Comparison of ENCODE assay signal across 27 cellular contexts in the genomic region with DNA sequence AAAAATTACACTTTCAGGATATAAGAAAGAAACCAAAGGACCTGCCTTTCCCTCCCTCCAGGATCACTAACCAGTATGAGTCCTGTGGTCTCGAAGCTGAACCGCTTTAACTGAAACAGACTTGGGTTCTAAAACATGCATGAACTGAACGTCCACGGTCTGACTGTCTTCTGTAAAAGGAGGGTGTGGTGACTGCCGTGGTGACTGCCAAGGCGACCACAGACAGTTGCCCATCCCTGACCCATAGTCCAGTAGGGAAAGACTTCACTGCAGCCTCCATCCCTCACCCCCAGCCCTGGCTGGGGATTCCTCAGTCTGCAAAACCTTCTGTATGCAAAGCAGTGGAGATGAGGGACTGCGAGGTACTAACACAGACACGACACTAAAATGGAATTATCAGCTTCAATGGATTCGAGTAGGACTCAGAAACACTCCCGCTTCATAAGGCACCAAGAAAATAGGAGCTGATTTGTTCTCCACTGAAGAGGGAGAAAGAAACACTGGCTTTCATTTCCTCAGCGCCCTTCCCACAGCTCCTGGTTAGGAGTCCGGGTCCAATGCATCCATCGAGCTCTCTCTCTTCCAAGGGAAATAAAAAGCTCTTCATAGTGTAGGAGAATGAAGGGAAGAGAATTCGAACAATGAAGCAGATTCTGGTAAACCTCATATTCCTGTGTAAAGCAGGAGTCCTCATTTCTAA.
DNase-seq lines count a peak whose midpoint lies in the region; ATAC-seq and TF ChIP-seq lines count a peak whose summit lies in the region.
"Had no signal": no experiment of that assay in that cellular context is flagged by ENCODE, and none has a peak within 500 bp of the region (broad histone marks: within the 10 kb centered on the region; RNA-seq: fewer than 3 reads in every experiment).

No MANE protein-coding gene starts in this region.

- no peaks in the 10 kb centered on the region for H3K36me3 Mint-ChIP-seq in activated CD4-positive, alpha-beta T cell treated with anti-CD3 and anti-CD28 coated beads for 36 hours (ENCODE audit: low read depth)
- H3K36me3 Mint-ChIP-seq in nephron progenitor cell (ENCODE audit: low read depth): peaks cover 18% of the 10 kb centered on the region
- H3K36me3 Mint-ChIP-seq: activated CD8-positive, alpha-beta memory T cell treated with anti-CD3 and anti-CD28 coated beads, Interleukin-2, amount 10 ng/mL, durations not matched to agents 7 days and 5 days had no signal

- intact Hi-C loops in activated CD4-positive, alpha-beta T cell treated with anti-CD3 and anti-CD28 coated beads for 36 hours (cut with DNase I, micrococcal nuclease): no loop called here

- no peak for TF ChIP-seq CTCF in nephron progenitor cell (IDR thresholded peaks at IDR 0.05)

- peak; percentile 0 for DNase-seq in activated CD4-positive, alpha-beta T cell treated with anti-CD3 and anti-CD28 coated beads for 36 hours
- DNase-seq in activated CD4-positive, alpha-beta T cell treated with anti-CD3 and anti-CD28 coated beads for 4 hours: no peak
- no peak for DNase-seq in nephron progenitor cell
- DNase-seq in superior temporal gyrus (ENCODE audit: extremely low spot score): peak; percentile 56
- no peak for DNase-seq in NCI-H146 (lab: John Stamatoyannopoulos, UW)
- DNase-seq in NCI-H2227 (lab: John Stamatoyannopoulos, UW; ENCODE audit: unreplicated experiment): no peak
- DNase-seq: activated CD4-positive, alpha-beta T cell treated with anti-CD3 and anti-CD28 coated beads, Interleukin-2, amount 50 U/mL, for 4 hours; activated CD8-positive, alpha-beta memory T cell treated with anti-CD3 and anti-CD28 coated beads, Interleukin-2, amount 10 ng/mL, durations not matched to agents 7 days and 5 days; activated naive CD4-positive, alpha-beta T cell; activated T-cell treated with anti-CD3 and anti-CD28 coated beads, Interleukin-2, amount 50 U/mL, for 48 hours; amygdala; DMS79; effector CD4-positive, alpha-beta T cell; HFFc6; mesenchymal stem cell; NCI-H1694 treated with DMSO at 0.1 percent for 48 hours; NCI-H446 treated with DMSO at 0.1 percent for 48 hours; occipital lobe had no signal

- no peaks in the 10 kb centered on the region for H3K9me3 Mint-ChIP-seq in activated CD4-positive, alpha-beta T cell treated with anti-CD3 and anti-CD28 coated beads for 36 hours (ENCODE audit: low read depth)
- no peaks in the 10 kb centered on the region for H3K9me3 Mint-ChIP-seq in nephron progenitor cell
- H3K9me3 Mint-ChIP-seq: HFFc6; stimulated activated memory B cell treated with anti-CD40 and anti-IgM and Interleukin-4, amounts not matched to agents 10 μg/mL and 1 μg/mL and 100 μg/mL, for 72 hours had no signal

- ATAC-seq in activated CD4-positive, alpha-beta T cell treated with anti-CD3 and anti-CD28 coated beads for 36 hours: no peak
- no peak for ATAC-seq in HG02763 (IDR thresholded peaks at IDR 0.05; ENCODE audit: unreplicated experiment)
- ATAC-seq: activated CD8-positive, alpha-beta memory T cell treated with anti-CD3 and anti-CD28 coated beads, Interleukin-2, amount 10 ng/mL, durations not matched to agents 7 days and 5 days; left lung; stimulated activated memory B cell treated with anti-CD40 and anti-IgM and Interleukin-4, amounts not matched to agents 10 μg/mL and 1 μg/mL and 100 μg/mL, for 72 hours had no signal

- peaks cover 35% of the 10 kb centered on the region for H3K4me1 Mint-ChIP-seq in activated CD4-positive, alpha-beta T cell treated with anti-CD3 and anti-CD28 coated beads for 36 hours
- H3K4me1 Mint-ChIP-seq in nephron progenitor cell: peaks cover 74% of the 10 kb centered on the region

- no peaks in the 10 kb centered on the region for H3K27me3 Mint-ChIP-seq in activated CD4-positive, alpha-beta T cell treated with anti-CD3 and anti-CD28 coated beads for 36 hours
- peaks cover 7% of the 10 kb centered on the region for H3K27me3 Mint-ChIP-seq in nephron progenitor cell (ENCODE audit: low read depth, poor library complexity)
- H3K27me3 Mint-ChIP-seq: activated CD8-positive, alpha-beta memory T cell treated with anti-CD3 and anti-CD28 coated beads, Interleukin-2, amount 10 ng/mL, durations not matched to agents 7 days and 5 days; stimulated activated memory B cell treated with anti-CD40 and anti-IgM and Interleukin-4, amounts not matched to agents 10 μg/mL and 1 μg/mL and 100 μg/mL, for 72 hours had no signal

- POLR2A ChIA-PET in activated CD4-positive, alpha-beta T cell treated with anti-CD3 and anti-CD28 coated beads for 36 hours (lab: Charles Lee): no interaction called here

- no peak overlapping the region for H3K27ac Mint-ChIP-seq in activated CD4-positive, alpha-beta T cell treated with anti-CD3 and anti-CD28 coated beads for 36 hours
- H3K27ac Mint-ChIP-seq in nephron progenitor cell: peak overlapping the region; percentile 78
- H3K27ac Mint-ChIP-seq: activated CD8-positive, alpha-beta memory T cell treated with anti-CD3 and anti-CD28 coated beads, Interleukin-2, amount 10 ng/mL, durations not matched to agents 7 days and 5 days; HFFc6; stimulated activated memory B cell treated with anti-CD40 and anti-IgM and Interleukin-4, amounts not matched to agents 10 μg/mL and 1 μg/mL and 100 μg/mL, for 72 hours had no signal

- H3K27ac ChIP-seq in cingulate gyrus (ENCODE audit: low read depth, low read length): peak overlapping the region; percentile 6
- H3K27ac ChIP-seq: 22Rv1, breast epithelium, epithelial cell of prostate, left lung, SJSA1, skin epidermis had no signal

- H3K4me3 Mint-ChIP-seq in activated CD4-positive, alpha-beta T cell treated with anti-CD3 and anti-CD28 coated beads for 36 hours: no peak overlapping the region
- no peak overlapping the region for H3K4me3 Mint-ChIP-seq in nephron progenitor cell
- H3K4me3 Mint-ChIP-seq: activated CD8-positive, alpha-beta memory T cell treated with anti-CD3 and anti-CD28 coated beads, Interleukin-2, amount 10 ng/mL, durations not matched to agents 7 days and 5 days; HFFc6; stimulated activated memory B cell treated with anti-CD40 and anti-IgM and Interleukin-4, amounts not matched to agents 10 μg/mL and 1 μg/mL and 100 μg/mL, for 72 hours had no signal

- CTCF ChIA-PET in activated CD4-positive, alpha-beta T cell treated with anti-CD3 and anti-CD28 coated beads for 36 hours (lab: Charles Lee): interaction anchor here (1.0 kb wide), 1 partner anchor 20 kb away, joined by 3 read pairs; no protein-coding TSS in a partner anchor

Comparison
In these comparisons a context has a peak if more than half of its experiments do, and no peak if none do; other contexts are left out.
1. DNase-seq: peak in activated CD4-positive, alpha-beta T cell treated with anti-CD3 and anti-CD28 coated beads for 36 hours (single experiment) and superior temporal gyrus (single experiment); none in activated CD4-positive, alpha-beta T cell treated with anti-CD3 and anti-CD28 coated beads for 4 hours (0 of 2), nephron progenitor cell (single experiment), NCI-H146 (single experiment) and NCI-H2227 (single experiment).